ENCODE assay signal across 1 cellular context in the genomic region with DNA sequence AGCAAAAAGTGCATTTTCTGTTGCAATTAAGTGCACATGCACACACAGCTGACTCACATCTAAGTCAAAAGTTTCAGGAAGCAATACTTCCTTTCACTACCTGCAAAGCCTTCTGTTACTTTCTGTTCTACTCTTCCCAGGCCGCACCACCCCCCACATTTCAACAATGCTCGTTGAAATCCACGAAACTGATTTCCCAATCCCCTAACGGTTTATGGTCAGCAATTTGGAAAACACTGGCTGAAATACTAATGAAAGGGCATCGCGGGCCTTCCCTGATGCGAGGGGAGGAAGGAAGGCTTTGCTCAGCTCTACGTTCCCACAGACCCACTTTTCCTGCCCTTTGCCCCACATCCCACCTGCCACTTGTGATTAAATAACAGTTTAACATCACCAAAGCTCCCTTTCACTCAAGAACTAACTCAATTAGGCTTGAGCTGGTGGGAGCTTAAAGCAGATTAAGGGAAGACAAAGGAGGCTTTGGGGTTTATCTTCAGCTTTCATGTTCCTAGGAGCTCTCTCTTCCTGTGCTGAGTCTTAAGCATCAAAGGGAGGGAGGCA.
TF ChIP-seq lines count a peak whose summit lies in the region.

No MANE protein-coding gene starts in this region.

TF ChIP-seq in HepG2, 621 proteins besides CTCF, POLR2A, EP300 and RAD21 (continued from another document and continues in another):
- TF ChIP-seq, protein P1, sequence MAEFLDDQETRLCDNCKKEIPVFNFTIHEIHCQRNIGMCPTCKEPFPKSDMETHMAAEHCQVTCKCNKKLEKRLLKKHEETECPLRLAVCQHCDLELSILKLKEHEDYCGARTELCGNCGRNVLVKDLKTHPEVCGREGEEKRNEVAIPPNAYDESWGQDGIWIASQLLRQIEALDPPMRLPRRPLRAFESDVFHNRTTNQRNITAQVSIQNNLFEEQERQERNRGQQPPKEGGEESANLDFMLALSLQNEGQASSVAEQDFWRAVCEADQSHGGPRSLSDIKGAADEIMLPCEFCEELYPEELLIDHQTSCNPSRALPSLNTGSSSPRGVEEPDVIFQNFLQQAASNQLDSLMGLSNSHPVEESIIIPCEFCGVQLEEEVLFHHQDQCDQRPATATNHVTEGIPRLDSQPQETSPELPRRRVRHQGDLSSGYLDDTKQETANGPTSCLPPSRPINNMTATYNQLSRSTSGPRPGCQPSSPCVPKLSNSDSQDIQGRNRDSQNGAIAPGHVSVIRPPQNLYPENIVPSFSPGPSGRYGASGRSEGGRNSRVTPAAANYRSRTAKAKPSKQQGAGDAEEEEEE (CRISPR knock-in tag; IDR thresholded peaks at IDR 0.05; ENCODE audit: borderline replicate concordance): no peak
- TF ChIP-seq, protein P2, sequence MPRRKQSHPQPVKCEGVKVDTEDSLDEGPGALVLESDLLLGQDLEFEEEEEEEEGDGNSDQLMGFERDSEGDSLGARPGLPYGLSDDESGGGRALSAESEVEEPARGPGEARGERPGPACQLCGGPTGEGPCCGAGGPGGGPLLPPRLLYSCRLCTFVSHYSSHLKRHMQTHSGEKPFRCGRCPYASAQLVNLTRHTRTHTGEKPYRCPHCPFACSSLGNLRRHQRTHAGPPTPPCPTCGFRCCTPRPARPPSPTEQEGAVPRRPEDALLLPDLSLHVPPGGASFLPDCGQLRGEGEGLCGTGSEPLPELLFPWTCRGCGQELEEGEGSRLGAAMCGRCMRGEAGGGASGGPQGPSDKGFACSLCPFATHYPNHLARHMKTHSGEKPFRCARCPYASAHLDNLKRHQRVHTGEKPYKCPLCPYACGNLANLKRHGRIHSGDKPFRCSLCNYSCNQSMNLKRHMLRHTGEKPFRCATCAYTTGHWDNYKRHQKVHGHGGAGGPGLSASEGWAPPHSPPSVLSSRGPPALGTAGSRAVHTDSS (CRISPR knock-in tag; conservative IDR thresholded peaks at IDR 0.05): no peak
- TF ChIP-seq ZNF17 (CRISPR knock-in tag; IDR thresholded peaks at IDR 0.05) (no peak), SRSF4 (IDR thresholded peaks at IDR 0.05; ENCODE audit: low read depth, low read length, poor library complexity, severe bottlenecking) (no peak), ZNF879 (CRISPR knock-in tag; IDR thresholded peaks at IDR 0.05) (no peak), ZNF530 (CRISPR knock-in tag; IDR thresholded peaks at IDR 0.05; ENCODE audit: low read depth) (no peak), ZNF251 (CRISPR knock-in tag; IDR thresholded peaks at IDR 0.05) (no peak), IRF2 (CRISPR knock-in tag; IDR thresholded peaks at IDR 0.05) (peak; percentile 33; the same call in 1 of the 2 replicates), SIX4 (CRISPR knock-in tag; IDR thresholded peaks at IDR 0.05) (0 out of 2 replicates have a peak, but pooled peaks have one; percentile 32), ZNF768 (CRISPR knock-in tag; IDR thresholded peaks at IDR 0.05) (no peak), ZNF781 (CRISPR knock-in tag; IDR thresholded peaks at IDR 0.05; ENCODE audit: borderline replicate concordance, not compliant biosample characterization) (no peak), ZNF788 (CRISPR knock-in tag; IDR thresholded peaks at IDR 0.05; ENCODE audit: borderline replicate concordance) (no peak), ARHGAP35 (CRISPR knock-in tag; IDR thresholded peaks at IDR 0.05; ENCODE audit: borderline replicate concordance) (no peak), ZMYM3 (CRISPR knock-in tag; IDR thresholded peaks at IDR 0.05) (peak; percentile 36; the same call in 1 of the 2 replicates), HDAC2 (CRISPR knock-in tag; IDR thresholded peaks at IDR 0.05) (peak; percentile 34; the same call in 1 of the 2 replicates), MBD4 (IDR thresholded peaks at IDR 0.05; ENCODE audit: borderline replicate concordance, low read length) (no peak), ZSCAN29 (CRISPR knock-in tag; conservative IDR thresholded peaks at IDR 0.05) (no peak), SRSF1 (optimal IDR thresholded peaks at IDR 0.05; ENCODE audit: low read depth, low read length) (no peak), NBN (conservative IDR thresholded peaks at IDR 0.05) (no peak), ATF7 (IDR thresholded peaks at IDR 0.05) (no peak), ATF7 (CRISPR knock-in tag; IDR thresholded peaks at IDR 0.05) (no peak), FOXO1 (CRISPR knock-in tag; IDR thresholded peaks at IDR 0.05) (0 out of 2 replicates have a peak, but pooled peaks have one; percentile 33), ZNF549 (CRISPR knock-in tag; IDR thresholded peaks at IDR 0.05) (no peak), MAFF (IDR thresholded peaks at IDR 0.05; ENCODE audit: low read depth, low read length) (peak; percentile 47), ZNF343 (CRISPR knock-in tag; IDR thresholded peaks at IDR 0.05) (no peak), MED13 (CRISPR knock-in tag; IDR thresholded peaks at IDR 0.05) (no peak), HNF4A (CRISPR knock-in tag; IDR thresholded peaks at IDR 0.05) (peak; percentile 56; the same call in 1 of the 2 replicates), SPEN (CRISPR knock-in tag; IDR thresholded peaks at IDR 0.05; ENCODE audit: low read depth) (no peak; the same call in 1 of the 2 replicates), PCBP2 (optimal IDR thresholded peaks at IDR 0.05; ENCODE audit: low read depth, low read length, poor library complexity, severe bottlenecking) (no peak), ZBTB7A (CRISPR knock-in tag; IDR thresholded peaks at IDR 0.05) (peak; percentile 77), ZNF589 (CRISPR knock-in tag; conservative IDR thresholded peaks at IDR 0.05) (no peak), MAZ (IDR thresholded peaks at IDR 0.05; ENCODE audit: borderline replicate concordance, low read depth, low read length) (no peak), MAZ (CRISPR knock-in tag; IDR thresholded peaks at IDR 0.05; ENCODE audit: low read depth) (no peak), ZNF451 (CRISPR knock-in tag; IDR thresholded peaks at IDR 0.05) (no peak), STAG1 (CRISPR knock-in tag; IDR thresholded peaks at IDR 0.05) (0 out of 2 replicates have a peak, but pooled peaks have one; percentile 10), ZC3H4 (CRISPR knock-in tag; IDR thresholded peaks at IDR 0.05; ENCODE audit: borderline replicate concordance) (no peak)
- TF ChIP-seq, protein P3, sequence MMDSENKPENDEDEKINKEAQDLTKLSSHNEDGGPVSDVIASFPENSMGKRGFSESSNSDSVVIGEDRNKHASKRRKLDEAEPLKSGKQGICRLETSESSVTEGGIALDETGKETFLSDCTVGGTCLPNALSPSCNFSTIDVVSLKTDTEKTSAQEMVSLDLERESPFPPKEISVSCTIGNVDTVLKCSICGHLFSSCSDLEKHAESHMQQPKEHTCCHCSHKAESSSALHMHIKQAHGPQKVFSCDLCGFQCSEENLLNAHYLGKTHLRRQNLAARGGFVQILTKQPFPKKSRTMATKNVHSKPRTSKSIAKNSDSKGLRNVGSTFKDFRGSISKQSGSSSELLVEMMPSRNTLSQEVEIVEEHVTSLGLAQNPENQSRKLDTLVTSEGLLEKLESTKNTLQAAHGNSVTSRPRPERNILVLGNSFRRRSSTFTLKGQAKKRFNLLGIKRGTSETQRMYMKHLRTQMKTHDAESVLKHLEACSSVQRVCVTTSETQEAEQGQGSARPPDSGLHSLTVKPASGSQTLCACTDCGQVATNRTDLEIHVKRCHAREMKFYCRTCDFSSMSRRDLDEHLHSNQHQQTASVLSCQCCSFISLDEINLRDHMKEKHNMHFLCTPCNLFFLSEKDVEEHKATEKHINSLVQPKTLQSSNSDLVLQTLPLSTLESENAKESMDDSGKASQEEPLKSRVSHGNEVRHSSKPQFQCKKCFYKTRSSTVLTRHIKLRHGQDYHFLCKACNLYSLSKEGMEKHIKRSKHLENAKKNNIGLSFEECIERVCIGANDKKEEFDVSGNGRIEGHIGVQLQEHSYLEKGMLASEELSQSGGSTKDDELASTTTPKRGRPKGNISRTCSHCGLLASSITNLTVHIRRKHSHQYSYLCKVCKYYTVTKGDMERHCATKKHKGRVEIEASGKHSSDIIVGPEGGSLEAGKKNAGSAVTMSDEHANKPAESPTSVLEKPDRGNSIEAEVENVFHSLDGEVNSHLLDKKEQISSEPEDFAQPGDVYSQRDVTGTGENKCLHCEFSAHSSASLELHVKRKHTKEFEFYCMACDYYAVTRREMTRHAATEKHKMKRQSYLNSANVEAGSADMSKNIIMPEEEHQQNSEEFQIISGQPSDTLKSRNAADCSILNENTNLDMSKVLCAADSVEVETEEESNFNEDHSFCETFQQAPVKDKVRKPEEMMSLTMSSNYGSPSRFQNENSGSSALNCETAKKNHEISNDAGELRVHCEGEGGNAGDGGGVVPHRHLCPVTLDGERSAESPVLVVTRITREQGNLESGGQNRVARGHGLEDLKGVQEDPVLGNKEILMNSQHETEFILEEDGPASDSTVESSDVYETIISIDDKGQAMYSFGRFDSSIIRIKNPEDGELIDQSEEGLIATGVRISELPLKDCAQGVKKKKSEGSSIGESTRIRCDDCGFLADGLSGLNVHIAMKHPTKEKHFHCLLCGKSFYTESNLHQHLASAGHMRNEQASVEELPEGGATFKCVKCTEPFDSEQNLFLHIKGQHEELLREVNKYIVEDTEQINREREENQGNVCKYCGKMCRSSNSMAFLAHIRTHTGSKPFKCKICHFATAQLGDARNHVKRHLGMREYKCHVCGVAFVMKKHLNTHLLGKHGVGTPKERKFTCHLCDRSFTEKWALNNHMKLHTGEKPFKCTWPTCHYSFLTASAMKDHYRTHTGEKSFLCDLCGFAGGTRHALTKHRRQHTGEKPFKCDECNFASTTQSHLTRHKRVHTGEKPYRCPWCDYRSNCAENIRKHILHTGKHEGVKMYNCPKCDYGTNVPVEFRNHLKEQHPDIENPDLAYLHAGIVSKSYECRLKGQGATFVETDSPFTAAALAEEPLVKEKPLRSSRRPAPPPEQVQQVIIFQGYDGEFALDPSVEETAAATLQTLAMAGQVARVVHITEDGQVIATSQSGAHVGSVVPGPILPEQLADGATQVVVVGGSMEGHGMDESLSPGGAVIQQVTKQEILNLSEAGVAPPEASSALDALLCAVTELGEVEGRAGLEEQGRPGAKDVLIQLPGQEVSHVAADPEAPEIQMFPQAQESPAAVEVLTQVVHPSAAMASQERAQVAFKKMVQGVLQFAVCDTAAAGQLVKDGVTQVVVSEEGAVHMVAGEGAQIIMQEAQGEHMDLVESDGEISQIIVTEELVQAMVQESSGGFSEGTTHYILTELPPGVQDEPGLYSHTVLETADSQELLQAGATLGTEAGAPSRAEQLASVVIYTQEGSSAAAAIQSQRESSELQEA (CRISPR knock-in tag; IDR thresholded peaks at IDR 0.05; ENCODE audit: not compliant biosample characterization): no peak
- TF ChIP-seq, protein P4, sequence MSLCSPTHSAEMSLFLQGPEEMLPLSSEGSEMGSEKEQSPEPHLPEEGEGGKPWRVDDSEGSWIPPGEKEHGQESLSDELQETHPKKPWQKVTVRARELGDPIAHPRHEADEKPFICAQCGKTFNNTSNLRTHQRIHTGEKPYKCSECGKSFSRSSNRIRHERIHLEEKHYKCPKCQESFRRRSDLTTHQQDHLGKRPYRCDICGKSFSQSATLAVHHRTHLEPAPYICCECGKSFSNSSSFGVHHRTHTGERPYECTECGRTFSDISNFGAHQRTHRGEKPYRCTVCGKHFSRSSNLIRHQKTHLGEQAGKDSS (CRISPR knock-in tag; IDR thresholded peaks at IDR 0.05; ENCODE audit: borderline replicate concordance, low read depth): no peak
- TF ChIP-seq, protein P5, sequence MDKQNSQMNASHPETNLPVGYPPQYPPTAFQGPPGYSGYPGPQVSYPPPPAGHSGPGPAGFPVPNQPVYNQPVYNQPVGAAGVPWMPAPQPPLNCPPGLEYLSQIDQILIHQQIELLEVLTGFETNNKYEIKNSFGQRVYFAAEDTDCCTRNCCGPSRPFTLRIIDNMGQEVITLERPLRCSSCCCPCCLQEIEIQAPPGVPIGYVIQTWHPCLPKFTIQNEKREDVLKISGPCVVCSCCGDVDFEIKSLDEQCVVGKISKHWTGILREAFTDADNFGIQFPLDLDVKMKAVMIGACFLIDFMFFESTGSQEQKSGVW (CRISPR knock-in tag; IDR thresholded peaks at IDR 0.05; ENCODE audit: borderline replicate concordance): no peak
- TF ChIP-seq, protein P6, sequence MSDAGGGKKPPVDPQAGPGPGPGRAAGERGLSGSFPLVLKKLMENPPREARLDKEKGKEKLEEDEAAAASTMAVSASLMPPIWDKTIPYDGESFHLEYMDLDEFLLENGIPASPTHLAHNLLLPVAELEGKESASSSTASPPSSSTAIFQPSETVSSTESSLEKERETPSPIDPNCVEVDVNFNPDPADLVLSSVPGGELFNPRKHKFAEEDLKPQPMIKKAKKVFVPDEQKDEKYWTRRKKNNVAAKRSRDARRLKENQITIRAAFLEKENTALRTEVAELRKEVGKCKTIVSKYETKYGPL (CRISPR knock-in tag; IDR thresholded peaks at IDR 0.05): no peak
- TF ChIP-seq, protein P7, sequence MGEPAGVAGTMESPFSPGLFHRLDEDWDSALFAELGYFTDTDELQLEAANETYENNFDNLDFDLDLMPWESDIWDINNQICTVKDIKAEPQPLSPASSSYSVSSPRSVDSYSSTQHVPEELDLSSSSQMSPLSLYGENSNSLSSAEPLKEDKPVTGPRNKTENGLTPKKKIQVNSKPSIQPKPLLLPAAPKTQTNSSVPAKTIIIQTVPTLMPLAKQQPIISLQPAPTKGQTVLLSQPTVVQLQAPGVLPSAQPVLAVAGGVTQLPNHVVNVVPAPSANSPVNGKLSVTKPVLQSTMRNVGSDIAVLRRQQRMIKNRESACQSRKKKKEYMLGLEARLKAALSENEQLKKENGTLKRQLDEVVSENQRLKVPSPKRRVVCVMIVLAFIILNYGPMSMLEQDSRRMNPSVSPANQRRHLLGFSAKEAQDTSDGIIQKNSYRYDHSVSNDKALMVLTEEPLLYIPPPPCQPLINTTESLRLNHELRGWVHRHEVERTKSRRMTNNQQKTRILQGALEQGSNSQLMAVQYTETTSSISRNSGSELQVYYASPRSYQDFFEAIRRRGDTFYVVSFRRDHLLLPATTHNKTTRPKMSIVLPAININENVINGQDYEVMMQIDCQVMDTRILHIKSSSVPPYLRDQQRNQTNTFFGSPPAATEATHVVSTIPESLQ (CRISPR knock-in tag; conservative IDR thresholded peaks at IDR 0.05): no peak
- TF ChIP-seq, protein P8, sequence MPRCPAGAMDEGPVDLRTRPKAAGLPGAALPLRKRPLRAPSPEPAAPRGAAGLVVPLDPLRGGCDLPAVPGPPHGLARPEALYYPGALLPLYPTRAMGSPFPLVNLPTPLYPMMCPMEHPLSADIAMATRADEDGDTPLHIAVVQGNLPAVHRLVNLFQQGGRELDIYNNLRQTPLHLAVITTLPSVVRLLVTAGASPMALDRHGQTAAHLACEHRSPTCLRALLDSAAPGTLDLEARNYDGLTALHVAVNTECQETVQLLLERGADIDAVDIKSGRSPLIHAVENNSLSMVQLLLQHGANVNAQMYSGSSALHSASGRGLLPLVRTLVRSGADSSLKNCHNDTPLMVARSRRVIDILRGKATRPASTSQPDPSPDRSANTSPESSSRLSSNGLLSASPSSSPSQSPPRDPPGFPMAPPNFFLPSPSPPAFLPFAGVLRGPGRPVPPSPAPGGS (CRISPR knock-in tag; IDR thresholded peaks at IDR 0.05): no peak
- TF ChIP-seq, protein P9, sequence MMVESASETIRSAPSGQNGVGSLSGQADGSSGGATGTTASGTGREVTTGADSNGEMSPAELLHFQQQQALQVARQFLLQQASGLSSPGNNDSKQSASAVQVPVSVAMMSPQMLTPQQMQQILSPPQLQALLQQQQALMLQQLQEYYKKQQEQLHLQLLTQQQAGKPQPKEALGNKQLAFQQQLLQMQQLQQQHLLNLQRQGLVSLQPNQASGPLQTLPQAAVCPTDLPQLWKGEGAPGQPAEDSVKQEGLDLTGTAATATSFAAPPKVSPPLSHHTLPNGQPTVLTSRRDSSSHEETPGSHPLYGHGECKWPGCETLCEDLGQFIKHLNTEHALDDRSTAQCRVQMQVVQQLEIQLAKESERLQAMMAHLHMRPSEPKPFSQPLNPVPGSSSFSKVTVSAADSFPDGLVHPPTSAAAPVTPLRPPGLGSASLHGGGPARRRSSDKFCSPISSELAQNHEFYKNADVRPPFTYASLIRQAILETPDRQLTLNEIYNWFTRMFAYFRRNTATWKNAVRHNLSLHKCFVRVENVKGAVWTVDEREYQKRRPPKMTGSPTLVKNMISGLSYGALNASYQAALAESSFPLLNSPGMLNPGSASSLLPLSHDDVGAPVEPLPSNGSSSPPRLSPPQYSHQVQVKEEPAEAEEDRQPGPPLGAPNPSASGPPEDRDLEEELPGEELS (CRISPR knock-in tag; IDR thresholded peaks at IDR 0.05): peak; percentile 55; the same call in 1 of the 2 replicates
